ENCODE assay signal across 8 cellular contexts in the genomic region with DNA sequence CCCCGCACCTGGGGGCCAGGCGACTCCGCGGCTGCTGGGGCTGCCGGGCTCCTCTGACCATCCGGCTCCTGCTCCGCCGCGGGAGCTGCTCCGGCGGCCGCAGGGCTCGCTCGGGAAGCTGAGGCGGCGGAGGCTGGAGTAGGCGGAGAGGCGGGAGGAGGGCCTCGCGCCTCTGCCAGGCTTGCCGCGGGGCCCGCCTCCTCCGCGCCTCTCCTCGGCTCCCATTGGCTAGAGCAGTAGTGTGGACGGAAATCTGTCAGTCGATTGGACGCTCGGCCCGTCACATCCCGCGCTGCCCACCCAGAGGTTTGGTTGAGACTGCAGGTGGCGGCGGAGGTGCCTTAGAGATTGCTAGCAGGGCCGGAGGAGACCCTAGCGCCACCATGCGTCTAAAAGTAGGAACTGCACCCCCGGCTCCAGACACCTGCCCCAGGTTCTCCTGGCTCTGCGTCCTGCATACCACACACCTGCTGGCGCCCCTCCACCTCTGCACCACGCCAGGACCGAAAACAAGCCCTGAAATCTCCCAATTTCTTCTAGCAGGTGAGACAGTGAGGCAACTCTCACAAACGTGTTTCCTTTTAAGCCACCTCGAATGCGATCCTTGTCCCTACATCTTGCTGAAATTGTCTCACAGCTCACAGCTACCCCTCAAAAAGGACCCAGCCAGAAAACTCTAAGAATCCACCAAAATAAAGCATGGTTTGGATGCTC. TPM values are rescaled to one million over a fixed set of nuclear protein-coding genes. Genes with fewer than 3 reads are reported as not detected.
DNase-seq lines count a peak whose midpoint lies in the region; ATAC-seq and TF ChIP-seq lines count a peak whose summit lies in the region.

A gene (minus strand): TSS at position 152 of the 714 bp plus-strand sequence. CDS start 91 bp downstream, at position 61.

- TF ChIP-seq CTCF in LNCAP (IDR thresholded peaks at IDR 0.05), result peak; percentile 93
- TF ChIP-seq CTCF in fibroblast of the aortic adventitia (IDR thresholded peaks at IDR 0.05; ENCODE audit: insufficient read depth, low read length), result peak; percentile 100
- TF ChIP-seq CTCF in nephron progenitor cell (IDR thresholded peaks at IDR 0.05), result peak; percentile 100

- H3K36me3 Mint-ChIP-seq in activated T-helper 17 cell treated with anti-CD3 and anti-CD28 coated beads, Interleukin-2, amount 50 U/mL, for 72 hours (ENCODE audit: low read depth), result peaks cover 12% of the 10 kb centered on the region
- H3K36me3 Mint-ChIP-seq in nephron progenitor cell (ENCODE audit: low read depth), result peaks cover 16% of the 10 kb centered on the region

- H3K27ac Mint-ChIP-seq in activated T-helper 17 cell treated with anti-CD3 and anti-CD28 coated beads, Interleukin-2, amount 50 U/mL, for 72 hours, result peak within 1 kb of the TSS; percentile 89
- peak within 1 kb of the TSS; percentile 81 for H3K27ac Mint-ChIP-seq in nephron progenitor cell
- peak within 1 kb of the TSS; percentile 91 to 98 for H3K27ac Mint-ChIP-seq in stimulated activated naive CD8-positive, alpha-beta T cell treated with anti-CD3 and anti-CD28 coated beads, Interleukin-15, amount 100 ng/mL, for 72 hours

- H3K4me3 ChIP-seq in fibroblast of the aortic adventitia (ENCODE audit: low read depth, low read length), result peak within 1 kb of the TSS; percentile 80

- DNase-seq in ELF-1 (ENCODE audit: low read depth, low spot score) (peak; percentile 100), GOT3 (lab: John Stamatoyannopoulos, UW) (peak; percentile 74), RPMI8226 (peak; percentile 100), fibroblast of the aortic adventitia (ENCODE audit: low read depth) (peak; percentile 99), nephron progenitor cell (peak; percentile 98)
- peak; percentile 99 for DNase-seq in stimulated activated naive CD8-positive, alpha-beta T cell treated with anti-CD3 and anti-CD28 coated beads, Interleukin-15, amount 100 ng/mL, for 72 hours

- no peaks in the 10 kb centered on the region for H3K27me3 Mint-ChIP-seq in activated T-helper 17 cell treated with anti-CD3 and anti-CD28 coated beads, Interleukin-2, amount 50 U/mL, for 72 hours
- no peaks in the 10 kb centered on the region for H3K27me3 Mint-ChIP-seq in nephron progenitor cell (ENCODE audit: low read depth, poor library complexity)
- no peaks in the 10 kb centered on the region for H3K27me3 Mint-ChIP-seq in stimulated activated naive CD8-positive, alpha-beta T cell treated with anti-CD3 and anti-CD28 coated beads, Interleukin-15, amount 100 ng/mL, for 72 hours

- ATAC-seq in activated T-helper 17 cell treated with anti-CD3 and anti-CD28 coated beads, Interleukin-2, amount 50 U/mL, for 72 hours (replicated peaks), result peak; percentile 99
- ATAC-seq in stimulated activated naive CD8-positive, alpha-beta T cell treated with anti-CD3 and anti-CD28 coated beads, Interleukin-15, amount 100 ng/mL, for 72 hours, result peak; percentile 99

- no peaks in the 10 kb centered on the region for H3K9me3 Mint-ChIP-seq in activated T-helper 17 cell treated with anti-CD3 and anti-CD28 coated beads, Interleukin-2, amount 50 U/mL, for 72 hours
- H3K9me3 Mint-ChIP-seq in nephron progenitor cell, result no peaks in the 10 kb centered on the region
- H3K9me3 Mint-ChIP-seq in stimulated activated naive CD8-positive, alpha-beta T cell treated with anti-CD3 and anti-CD28 coated beads, Interleukin-15, amount 100 ng/mL, for 72 hours, result no peaks in the 10 kb centered on the region

- peak within 1 kb of the TSS; percentile 92 for H3K4me3 Mint-ChIP-seq in activated T-helper 17 cell treated with anti-CD3 and anti-CD28 coated beads, Interleukin-2, amount 50 U/mL, for 72 hours
- H3K4me3 Mint-ChIP-seq in nephron progenitor cell, result peak within 1 kb of the TSS; percentile 99
- H3K4me3 Mint-ChIP-seq in stimulated activated naive CD8-positive, alpha-beta T cell treated with anti-CD3 and anti-CD28 coated beads, Interleukin-15, amount 100 ng/mL, for 72 hours, result peak within 1 kb of the TSS; percentile 93 to 98

- H3K4me1 Mint-ChIP-seq in activated T-helper 17 cell treated with anti-CD3 and anti-CD28 coated beads, Interleukin-2, amount 50 U/mL, for 72 hours, result peaks cover 4% of the 10 kb centered on the region
- H3K4me1 Mint-ChIP-seq in nephron progenitor cell, result peaks cover 10% of the 10 kb centered on the region
- peaks cover 34% of the 10 kb centered on the region for H3K4me1 Mint-ChIP-seq in stimulated activated naive CD8-positive, alpha-beta T cell treated with anti-CD3 and anti-CD28 coated beads, Interleukin-15, amount 100 ng/mL, for 72 hours

RNA-seq across cellular contexts. Expression of the gene that starts here (rescaled TPM):
- 10 to 100 TPM in 1 of 2 donors, 1 to 10 TPM in 1; 9.7 to 16.1 TPM for total RNA-seq in activated T-helper 17 cell treated with anti-CD3 and anti-CD28 coated beads, Interleukin-2, amount 50 U/mL, for 72 hours
- 7.3 and 14.0 TPM in 2 replicates for total RNA-seq in fibroblast of the aortic adventitia (ENCODE audit: low replicate concordance)

Comparison
In these comparisons a context has a peak if more than half of its experiments do, and no peak if none do; other contexts are left out.
1. Peak in every context shown above with its lines: DNase-seq, ATAC-seq and H3K4me3 ChIP-seq.